ENCODE assay signal across 10 cellular contexts in genomic region chr22:27212617-27213177, GRCh38.
DNase-seq lines count a peak whose midpoint lies in the region; ATAC-seq, FAIRE-seq and TF ChIP-seq lines count a peak whose summit lies in the region.
"Had no signal": no experiment of that assay in that cellular context is flagged by ENCODE, and none has a peak within 500 bp of the region (broad histone marks: within the 10 kb centered on the region; RNA-seq: fewer than 3 reads in every experiment).

No MANE protein-coding gene starts in this region.

- H3K36me3 ChIP-seq in mesenchymal stem cell (ENCODE audit: control insufficient read depth in 1 of 2, insufficient read depth in 2 of 2, low read depth in 1 of 2, low read length in 2 of 2) = no peaks in the 10 kb centered on the region

- no peak overlapping the region for H3K23ac ChIP-seq in mesenchymal stem cell (ENCODE audit: low read length in 2 of 2)

- H3K9me3 Mint-ChIP-seq in chondrocyte (ENCODE audit: low read depth) = no peaks in the 10 kb centered on the region
- H3K9me3 Mint-ChIP-seq: central memory CD8-positive, alpha-beta T cell had no signal

- H4K8ac ChIP-seq in mesenchymal stem cell (ENCODE audit: low read length) = peak overlapping the region; percentile 76

- H2BK5ac ChIP-seq in mesenchymal stem cell (ENCODE audit: low read depth, low read length, poor library complexity, severe bottlenecking) = no peak overlapping the region

- H3K27me3 ChIP-seq in mesenchymal stem cell (ENCODE audit: control insufficient read depth in 1 of 2, insufficient read depth in 1 of 2, low read length in 2 of 2) = peaks cover 0 to 63% of the 10 kb centered on the region in 2 experiments

- H3K9ac ChIP-seq in mesenchymal stem cell (ENCODE audit: low read length) = peak overlapping the region; percentile 53

- H2BK120ac ChIP-seq in mesenchymal stem cell (ENCODE audit: low read depth, low read length) = peak overlapping the region; percentile 65

- peak overlapping the region; percentile 95 for H4K91ac ChIP-seq in mesenchymal stem cell (ENCODE audit: low read length)

- H3K4me2 ChIP-seq in mesenchymal stem cell (ENCODE audit: low read length, poor library complexity, severe bottlenecking) = no peak overlapping the region

- H3K4me1 Mint-ChIP-seq in chondrocyte (ENCODE audit: low read depth) = peaks cover 67% of the 10 kb centered on the region
- H3K4me1 Mint-ChIP-seq: central memory CD8-positive, alpha-beta T cell had no signal

- no peak overlapping the region for H3K14ac ChIP-seq in mesenchymal stem cell (ENCODE audit: low read length in 2 of 2)

- no peak overlapping the region for H3K4me3 ChIP-seq in mesenchymal stem cell (ENCODE audit: insufficient read depth in 1 of 2, low read depth in 1 of 2, low read length in 2 of 2)

- peak overlapping the region; percentile 26 for H3K4me3 Mint-ChIP-seq in chondrocyte (ENCODE audit: unreplicated experiment)
- H3K4me3 Mint-ChIP-seq: central memory CD8-positive, alpha-beta T cell had no signal

- peaks cover 16% of the 10 kb centered on the region for H3K4me1 ChIP-seq in mesenchymal stem cell (ENCODE audit: control insufficient read depth, insufficient read depth, low read depth, low read length)

- H3K79me1 ChIP-seq in mesenchymal stem cell (replicated peaks; ENCODE audit: low read length, poor library complexity, severe bottlenecking) = no peaks in the 10 kb centered on the region

- no peak for FAIRE-seq in GM12891 (lab: Jason Lieb, UNC)

- TF ChIP-seq POLR2A in GM12891 (IDR thresholded peaks at IDR 0.05; ENCODE audit: low read depth, low read length) = no peak

- WGBS in mesenchymal stem cell = 0% methylated on average over 14 of the region's 14 CpGs

- H3K27ac ChIP-seq in mesenchymal stem cell (ENCODE audit: low read length, poor library complexity, severe bottlenecking) = peak overlapping the region; percentile 25

- peak overlapping the region in 1 of 2 experiments; percentile 76 for H2BK12ac ChIP-seq in mesenchymal stem cell (ENCODE audit: low read length in 2 of 2)

- H3K4ac ChIP-seq in mesenchymal stem cell (ENCODE audit: low read depth in 1 of 2, low read length in 2 of 2) = peak overlapping the region; percentile 67 to 69

- no peak for TF ChIP-seq CTCF in chondrocyte (IDR thresholded peaks at IDR 0.05)

- H2AFZ ChIP-seq in mesenchymal stem cell (ENCODE audit: low read depth, low read length) = no peak overlapping the region

- DNase-seq in Right ventricle myocardium inferior (ENCODE audit: missing footprints) = no peak
- no peak for DNase-seq in cardiac septum (ENCODE audit: low spot score)
- no peak for DNase-seq in chondrocyte (ENCODE audit: low spot score)
- peak; percentile 100 for DNase-seq in mesenchymal stem cell
- no peak for DNase-seq in GM12891 (ENCODE audit: insufficient read length, low spot score)
- DNase-seq in SHP77 treated with DMSO at 0.1 percent for 48 hours (lab: John Stamatoyannopoulos, UW) = no peak
- no peak for DNase-seq in T-helper 1 cell
- DNase-seq: KG1 had no signal

- no peaks in the 10 kb centered on the region for H3K27me3 Mint-ChIP-seq in chondrocyte (ENCODE audit: low read depth)

- H2BK15ac ChIP-seq in mesenchymal stem cell (ENCODE audit: low read depth, poor library complexity, severe bottlenecking) = no peak overlapping the region

- intact Hi-C loops in Right ventricle myocardium inferior (cut with DNase I) (loop anchor here (10.0 kb wide), 1 partner anchor 108 kb away; no protein-coding TSS in a partner anchor), cardiac septum (cut with DNase I) (loop anchor here (5.0 to 10.0 kb wide), 2 partner anchors 105 to 362 kb away; no protein-coding TSS in a partner anchor)

- H3K9me3 ChIP-seq in mesenchymal stem cell (ENCODE audit: control insufficient read depth, low read length) = no peaks in the 10 kb centered on the region

- H3K18ac ChIP-seq in mesenchymal stem cell (ENCODE audit: low read depth in 1 of 2, low read length in 2 of 2) = peak overlapping the region in 1 of 2 experiments; percentile 78

- peak; percentile 84 for ATAC-seq in Right ventricle myocardium inferior
- ATAC-seq in HG02759 (IDR thresholded peaks at IDR 0.05; ENCODE audit: unreplicated experiment) = no peak

- H3K36me3 Mint-ChIP-seq in chondrocyte (ENCODE audit: low read depth) = peaks cover 5% of the 10 kb centered on the region

- peak overlapping the region; percentile 98 for H3K27ac Mint-ChIP-seq in chondrocyte (ENCODE audit: unreplicated experiment)

- H2AK5ac ChIP-seq in mesenchymal stem cell (ENCODE audit: low read length, severe bottlenecking) = peak overlapping the region; percentile 21

TF ChIP-seq in GM12891, 5 proteins besides CTCF, POLR2A, EP300 and RAD21:
- no peak for TF ChIP-seq POLR2AphosphoS5 (IDR thresholded peaks at IDR 0.05; ENCODE audit: low read depth, low read length)
- no peak for TF ChIP-seq PAX5 (IDR thresholded peaks at IDR 0.05; ENCODE audit: insufficient read depth, low read length, severe bottlenecking)
- TF ChIP-seq POU2F2 (IDR thresholded peaks at IDR 0.05; ENCODE audit: low read depth, low read length) = no peak
- TF ChIP-seq TAF1 (IDR thresholded peaks at IDR 0.05; ENCODE audit: low read depth, low read length) = no peak
- no peak for TF ChIP-seq SPI1 (IDR thresholded peaks at IDR 0.05; ENCODE audit: low read depth, low read length)
